In the genomic region with DNA sequence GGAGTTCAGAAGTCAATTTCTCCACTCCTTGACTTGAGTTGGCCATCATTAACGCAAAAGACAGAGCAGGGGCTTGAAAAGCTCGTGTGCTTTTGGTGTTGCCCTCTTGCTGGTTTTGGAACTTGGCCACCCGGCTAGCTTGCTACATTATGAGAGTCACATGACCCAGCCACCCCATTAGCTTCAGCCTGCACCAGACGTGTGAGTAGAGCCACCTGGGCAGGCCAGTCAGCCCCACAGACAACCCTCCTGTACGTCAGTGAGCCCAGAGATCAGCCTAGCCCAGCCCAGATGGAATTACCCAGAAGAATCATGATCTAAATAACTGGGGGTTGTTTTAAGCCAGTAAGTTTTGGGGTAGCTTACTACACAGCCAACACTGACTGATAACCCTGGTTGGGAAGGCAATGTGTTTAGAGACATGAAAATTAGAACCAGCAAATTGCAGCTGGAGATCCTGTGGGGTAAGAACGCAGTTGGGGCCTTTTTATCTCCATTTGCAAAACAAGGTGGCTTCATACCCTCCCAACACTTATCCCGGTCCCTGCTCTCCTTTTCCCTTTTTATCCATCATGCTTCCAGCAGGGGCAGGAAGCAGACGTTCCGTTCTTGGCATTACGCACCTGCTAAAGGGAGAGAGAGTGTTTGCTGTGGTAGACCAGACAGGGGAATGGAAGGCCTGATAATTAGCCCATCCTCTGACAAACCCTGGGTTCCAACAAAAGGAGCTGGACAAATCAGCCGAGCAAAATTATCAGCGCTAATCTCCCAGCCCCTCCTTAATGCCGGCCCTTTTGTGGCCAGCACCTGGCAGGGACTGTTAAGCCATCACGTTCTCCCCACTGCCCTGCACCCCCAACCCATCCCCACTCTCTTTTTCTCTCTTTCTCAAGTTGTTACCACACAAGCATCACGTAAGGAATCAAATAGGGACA, we compare ENCODE assay signal across 22 cellular contexts.
DNase-seq lines count a peak whose midpoint lies in the region; ATAC-seq, FAIRE-seq and TF ChIP-seq lines count a peak whose summit lies in the region.
"Had no signal": no experiment of that assay in that cellular context is flagged by ENCODE, and none has a peak within 500 bp of the region (broad histone marks: within the 10 kb centered on the region; RNA-seq: fewer than 3 reads in every experiment).

No MANE protein-coding gene starts in this region.

- H3K9ac ChIP-seq in kidney (ENCODE audit: low read length in 2 of 2): no peak overlapping the region

- H3K9me3 Mint-ChIP-seq in activated naive CD4-positive, alpha-beta T cell treated with anti-CD3 and anti-CD28 coated beads, Interleukin-2, amount 10 ng/mL, durations not matched to agents 7 days and 5 days: no peaks in the 10 kb centered on the region
- H3K9me3 Mint-ChIP-seq: activated CD8-positive, alpha-beta T cell treated with anti-CD3 and anti-CD28 coated beads for 36 hours had no signal

- no peaks in the 10 kb centered on the region for H3K36me3 Mint-ChIP-seq in activated naive CD4-positive, alpha-beta T cell treated with anti-CD3 and anti-CD28 coated beads, Interleukin-2, amount 10 ng/mL, durations not matched to agents 7 days and 5 days
- H3K36me3 Mint-ChIP-seq: IgD-negative memory B cell had no signal

- no peaks in the 10 kb centered on the region for H3K27me3 ChIP-seq in lower lobe of right lung (ENCODE audit: low read depth)
- H3K27me3 ChIP-seq: pancreas, right atrium auricular region had no signal

- intact Hi-C loops in lower lobe of right lung (cut with DNase I): no loop called here
- intact Hi-C loops in kidney (cut with DNase I): no loop called here

- H3K4me1 Mint-ChIP-seq in activated naive CD4-positive, alpha-beta T cell treated with anti-CD3 and anti-CD28 coated beads, Interleukin-2, amount 10 ng/mL, durations not matched to agents 7 days and 5 days: no peaks in the 10 kb centered on the region
- H3K4me1 Mint-ChIP-seq: IgD-negative memory B cell had no signal

- H3K36me3 ChIP-seq in lower lobe of right lung: no peaks in the 10 kb centered on the region
- no peaks in the 10 kb centered on the region for H3K36me3 ChIP-seq in kidney (ENCODE audit: control insufficient read depth in 1 of 2, insufficient read depth in 2 of 2, low read length in 2 of 2)
- H3K36me3 ChIP-seq: pancreas, right atrium auricular region, upper lobe of right lung had no signal

- DNase-seq in NCI-H82 (lab: John Stamatoyannopoulos, UW) (peak; percentile 50), NCI-H82 treated with DMSO at 0.1 percent for 48 hours (lab: John Stamatoyannopoulos, UW; ENCODE audit: unreplicated experiment) (no peak), NCI-H748 (lab: John Stamatoyannopoulos, UW; ENCODE audit: unreplicated experiment) (peak; percentile 97), coronary artery (ENCODE audit: low spot score) (peak; percentile 52), lower lobe of right lung (no peak), HPDE6-E6E7 (ENCODE audit: extremely low spot score) (no peak), kidney (no peak)
- no peak for DNase-seq in activated naive CD4-positive, alpha-beta T cell treated with anti-CD3 and anti-CD28 coated beads, Interleukin-2, amount 10 ng/mL, durations not matched to agents 7 days and 5 days
- DNase-seq: activated CD8-positive, alpha-beta T cell treated with anti-CD3 and anti-CD28 coated beads for 36 hours; activated naive CD4-positive, alpha-beta T cell; activated T-cell treated with anti-CD3 and anti-CD28 coated beads, Interleukin-2, amount 50 U/mL, for 1 hour; GOT3; left cardiac atrium; mesenchymal stem cell; NCI-H1694 treated with DMSO at 0.1 percent for 48 hours; NCI-H446 treated with DMSO at 0.1 percent for 48 hours; pancreas; upper lobe of right lung had no signal

- no peak overlapping the region for H3K27ac ChIP-seq in coronary artery
- no peak overlapping the region for H3K27ac ChIP-seq in lower lobe of right lung
- no peak overlapping the region for H3K27ac ChIP-seq in kidney (ENCODE audit: low read depth in 2 of 2, low read length in 2 of 2)
- H3K27ac ChIP-seq: pancreas, right atrium auricular region, upper lobe of right lung had no signal

- ATAC-seq in lower lobe of right lung: no peak
- ATAC-seq: activated CD8-positive, alpha-beta T cell treated with anti-CD3 and anti-CD28 coated beads for 36 hours; left cardiac atrium; pancreas had no signal

- H3K9me3 ChIP-seq in lower lobe of right lung (no peaks in the 10 kb centered on the region), kidney (ENCODE audit: control insufficient read depth in 1 of 2, low read length in 2 of 2) (no peaks in the 10 kb centered on the region)
- H3K9me3 ChIP-seq: pancreas, right atrium auricular region, upper lobe of right lung had no signal

- H3K4me3 ChIP-seq in coronary artery: no peak overlapping the region
- H3K4me3 ChIP-seq in lower lobe of right lung: no peak overlapping the region
- H3K4me3 ChIP-seq in kidney (ENCODE audit: low read length in 2 of 2): no peak overlapping the region
- H3K4me3 ChIP-seq: pancreas, right atrium auricular region, upper lobe of right lung had no signal

- H3K27ac Mint-ChIP-seq in activated naive CD4-positive, alpha-beta T cell treated with anti-CD3 and anti-CD28 coated beads, Interleukin-2, amount 10 ng/mL, durations not matched to agents 7 days and 5 days: no peak overlapping the region
- H3K27ac Mint-ChIP-seq: activated CD8-positive, alpha-beta T cell treated with anti-CD3 and anti-CD28 coated beads for 36 hours; IgD-negative memory B cell had no signal

- TF ChIP-seq CTCF in coronary artery (IDR thresholded peaks at IDR 0.05): no peak
- TF ChIP-seq CTCF in lower lobe of right lung (IDR thresholded peaks at IDR 0.05): no peak
- no peak for TF ChIP-seq CTCF in kidney (IDR thresholded peaks at IDR 0.05; ENCODE audit: borderline replicate concordance, extremely low read depth, insufficient read depth)

- CTCF ChIA-PET in activated naive CD4-positive, alpha-beta T cell treated with anti-CD3 and anti-CD28 coated beads, Interleukin-2, amount 10 ng/mL, durations not matched to agents 7 days and 5 days (lab: Charles Lee): no interaction called here

- H3K4me3 Mint-ChIP-seq in activated naive CD4-positive, alpha-beta T cell treated with anti-CD3 and anti-CD28 coated beads, Interleukin-2, amount 10 ng/mL, durations not matched to agents 7 days and 5 days: no peak overlapping the region
- H3K4me3 Mint-ChIP-seq: activated CD8-positive, alpha-beta T cell treated with anti-CD3 and anti-CD28 coated beads for 36 hours; IgD-negative memory B cell had no signal

- FAIRE-seq in kidney (lab: Jason Lieb, UNC): no peak
- FAIRE-seq: bronchial epithelial cell, endometrium, pancreas had no signal

- no peaks in the 10 kb centered on the region for H3K27me3 Mint-ChIP-seq in activated naive CD4-positive, alpha-beta T cell treated with anti-CD3 and anti-CD28 coated beads, Interleukin-2, amount 10 ng/mL, durations not matched to agents 7 days and 5 days
- H3K27me3 Mint-ChIP-seq: activated CD8-positive, alpha-beta T cell treated with anti-CD3 and anti-CD28 coated beads for 36 hours had no signal

- no peaks in the 10 kb centered on the region for H3K4me1 ChIP-seq in lower lobe of right lung
- no peaks in the 10 kb centered on the region for H3K4me1 ChIP-seq in kidney (ENCODE audit: control insufficient read depth in 1 of 2, insufficient read depth in 1 of 2, low read depth in 1 of 2, low read length in 2 of 2)
- H3K4me1 ChIP-seq: pancreas, right atrium auricular region had no signal

Comparison
In these comparisons a context has a peak if more than half of its experiments do, and no peak if none do; other contexts are left out.
1. DNase-seq: peak in NCI-H82 (single experiment), NCI-H748 (single experiment) and coronary artery (single experiment); none in NCI-H82 treated with DMSO at 0.1 percent for 48 hours (single experiment), lower lobe of right lung (single experiment), HPDE6-E6E7 (single experiment), activated naive CD4-positive, alpha-beta T cell treated with anti-CD3 and anti-CD28 coated beads, Interleukin-2, amount 10 ng/mL, durations not matched to agents 7 days and 5 days (single experiment) and kidney (single experiment).